ENCODE assay signal across 8 cellular contexts in genomic region chr10:124743188-124744046, GRCh38. TPM values are rescaled to one million over a fixed set of nuclear protein-coding genes. Genes with fewer than 3 reads are reported as not detected.
DNase-seq lines count a peak whose midpoint lies in the region; ATAC-seq and TF ChIP-seq lines count a peak whose summit lies in the region.

No MANE protein-coding gene starts in this region.

- no peaks in the 10 kb centered on the region for H3K9me3 ChIP-seq in upper lobe of left lung

- H3K27ac Mint-ChIP-seq in T-cell: peak overlapping the region; percentile 92 to 97
- peak overlapping the region; percentile 89 for H3K27ac Mint-ChIP-seq in memory B cell

- ATAC-seq in HG03025 (IDR thresholded peaks at IDR 0.05; ENCODE audit: low FRiP score, unreplicated experiment) (peak; percentile 18), T-cell (replicated peaks in 1 of 4) (peak in 3 of 4 experiments; percentile 12 to 32 (median 21)), memory B cell (ENCODE audit: low read depth) (no peak), upper lobe of left lung (ENCODE audit: low FRiP score in 2 of 2) (peak; percentile 11 to 24), GM18868 (IDR thresholded peaks at IDR 0.05; ENCODE audit: unreplicated experiment) (no peak)

- peak in 2 of 3 experiments; percentile 45 to 53 for DNase-seq in NCI-H1417 (lab: John Stamatoyannopoulos, UW)
- DNase-seq in NCI-H1417 treated with DMSO at 0.1 percent for 48 hours (lab: John Stamatoyannopoulos, UW): no peak
- DNase-seq in T-cell: peak in 5 of 34 experiments; percentile 24 to 41 (median 36)
- DNase-seq in dorsolateral prefrontal cortex: no peak
- no peak for DNase-seq in memory B cell (ENCODE audit: low spot score in 2 of 2)
- peak in 1 of 2 donors; percentile 90 for DNase-seq in upper lobe of left lung

- peak in 2 of 56 donors; percentile 3 to 6 for TF ChIP-seq CTCF in dorsolateral prefrontal cortex (IDR thresholded peaks at IDR 0.05 in 54 of 56, conservative IDR thresholded peaks at IDR 0.05 in 2 of 56; ENCODE audit: low read depth in 1 of 56, partially characterized antibody in 56 of 56)
- no peak for TF ChIP-seq CTCF in upper lobe of left lung (IDR thresholded peaks at IDR 0.05)

- H3K4me3 ChIP-seq in dorsolateral prefrontal cortex (peak overlapping the region; percentile 62 to 90 (median 79)), upper lobe of left lung (peak overlapping the region; percentile 59 to 85 (median 80))

- POLR2A ChIA-PET in T-cell (lab: Charles Lee): interaction anchor here (0.7 to 3.1 kb wide), 4 partner anchors 10 to 93 kb away, joined by 3 to 18 read pairs (median 5); no protein-coding TSS in a partner anchor

- WGBS in upper lobe of left lung, 2 donors: 1% methylated on average over 46 to 52 of the region's 89 CpGs

- H3K4me3 Mint-ChIP-seq in T-cell (peak overlapping the region; percentile 89 to 99 (median 95)), memory B cell (peak overlapping the region; percentile 98)

- intact Hi-C loops in dorsolateral prefrontal cortex (cut with DNase I): loop anchor here (1.0 to 5.0 kb wide), 8 partner anchors 36 to 201 kb away; no protein-coding TSS in a partner anchor

- H3K27me3 Mint-ChIP-seq in T-cell (no peaks in the 10 kb centered on the region), memory B cell (no peaks in the 10 kb centered on the region)

- peaks cover 0 to 10% (median 0%) of the 10 kb centered on the region in 4 donors for H3K36me3 ChIP-seq in upper lobe of left lung

- no peak for TF ChIP-seq POLR2A in upper lobe of left lung (IDR thresholded peaks at IDR 0.05)

- H3K27ac ChIP-seq in dorsolateral prefrontal cortex (peak overlapping the region; percentile 87 to 100 (median 95)), upper lobe of left lung (peak overlapping the region; percentile 75 to 91 (median 88))

- H3K4me1 Mint-ChIP-seq in T-cell (peaks cover 54 to 57% (median 54%) of the 10 kb centered on the region in 3 donors), memory B cell (peaks cover 32% of the 10 kb centered on the region)

- peaks cover 51 to 59% (median 55%) of the 10 kb centered on the region in 4 donors for H3K4me1 ChIP-seq in upper lobe of left lung

- CTCF ChIA-PET in T-cell (lab: Charles Lee): interaction anchor here (0.6 to 4.9 kb wide), 9 partner anchors 13 to 208 kb away, joined by 3 to 132 read pairs (median 13); no protein-coding TSS in a partner anchor

- no peak for TF ChIP-seq EP300 in upper lobe of left lung (IDR thresholded peaks at IDR 0.05)

- H3K36me3 Mint-ChIP-seq in T-cell (no peaks in the 10 kb centered on the region), memory B cell (peaks cover 3% of the 10 kb centered on the region)

- H3K9me3 Mint-ChIP-seq in T-cell (no peaks in the 10 kb centered on the region), memory B cell (no peaks in the 10 kb centered on the region)

- no peaks in the 10 kb centered on the region for H3K27me3 ChIP-seq in dorsolateral prefrontal cortex
- H3K27me3 ChIP-seq in upper lobe of left lung: no peaks in the 10 kb centered on the region

RNA-seq across cellular contexts. Expression of gene FAM53B, which starts 0.8 kb away (rescaled TPM):
- total RNA-seq in T-cell (10 to 100 TPM; 39.3 to 86.5 (median 52.3) TPM), dorsolateral prefrontal cortex (100 to 1,000 TPM in 2 of 120 experiments, 10 to 100 TPM in 118; 30.6 to 142 (median 58.2) TPM), upper lobe of left lung (10 to 100 TPM; 35.8 to 62.5 (median 47.8) TPM)

RNA-seq across cellular contexts. Expression of gene EEF1AKMT2, which starts 48.3 kb away (rescaled TPM):
- 10 to 100 TPM; 15.8 to 21.0 (median 18.8) TPM for total RNA-seq in T-cell
- total RNA-seq in dorsolateral prefrontal cortex: 10 to 100 TPM; 17.5 to 38.9 (median 26.4) TPM
- 10 to 100 TPM in 4 of 6 donors, 1 to 10 TPM in 2; 3.6 to 17.3 (median 11.4) TPM for total RNA-seq in upper lobe of left lung

RNA-seq across cellular contexts. Expression of gene ABRAXAS2, which starts 58.2 kb away (rescaled TPM):
- total RNA-seq in T-cell (10 to 100 TPM in 3 of 5 donors, 1 to 10 TPM in 2; 8.7 to 15.7 (median 12.5) TPM), dorsolateral prefrontal cortex (10 to 100 TPM in 119 of 120 experiments, 1 to 10 TPM in 1; 9.5 to 19.6 (median 15.6) TPM), upper lobe of left lung (10 to 100 TPM in 4 of 6 donors, 1 to 10 TPM in 2; 7.3 to 18.7 (median 12.6) TPM)

Comparison
In these comparisons a context has a peak if more than half of its experiments do, and no peak if none do; other contexts are left out.
1. DNase-seq: peak in NCI-H1417 (2 of 3); none in NCI-H1417 treated with DMSO at 0.1 percent for 48 hours (single experiment), dorsolateral prefrontal cortex (0 of 10) and memory B cell (0 of 2).
2. ATAC-seq: peak in HG03025 (single experiment), T-cell (3 of 4) and upper lobe of left lung (2 of 2); none in memory B cell (single experiment) and GM18868 (single experiment).